In genomic region chr5:129593525-129593924, GRCh38 we compare ENCODE assay signal across 14 cellular contexts.
"Had no signal": no experiment of that assay in that cellular context is flagged by ENCODE, and none has a peak within 500 bp of the region (broad histone marks: within the 10 kb centered on the region; RNA-seq: fewer than 3 reads in every experiment).

No MANE protein-coding gene starts in this region.

- ATAC-seq: activated T-cell treated with anti-CD3 and anti-CD28 coated beads, Interleukin-2, amount 50 U/mL, for 72 hours; left cardiac atrium; naive thymus-derived CD4-positive, alpha-beta T cell had no signal

- H3K4me3 Mint-ChIP-seq: activated T-cell treated with anti-CD3 and anti-CD28 coated beads, Interleukin-2, amount 50 U/mL, for 72 hours; central memory CD8-positive, alpha-beta T cell; immature natural killer cell; naive thymus-derived CD4-positive, alpha-beta T cell; T-helper 2 cell treated with Interferon-gamma antibody and Interleukin-4, amounts not matched to agents 5 μg/mL and 100 μg/mL, for 36 hours had no signal

- H3K36me3 Mint-ChIP-seq: immature natural killer cell; naive thymus-derived CD4-positive, alpha-beta T cell had no signal

- H3K27me3 Mint-ChIP-seq: central memory CD8-positive, alpha-beta T cell; naive thymus-derived CD4-positive, alpha-beta T cell had no signal

- DNase-seq: activated CD4-positive, alpha-beta T cell treated with anti-CD3 and anti-CD28 coated beads for 1 hour; activated CD4-positive, alpha-beta T cell treated with anti-CD3 and anti-CD28 coated beads, Interleukin-2, amount 50 U/mL, for 48 hours; activated naive CD4-positive, alpha-beta T cell treated with Interleukin-2 at 50 U/mL for 16 hours; activated T-cell treated with anti-CD3 and anti-CD28 coated beads, Interleukin-2, amount 50 U/mL, for 72 hours; cortex of kidney; effector memory CD4-positive, alpha-beta T cell; glutamatergic neuron; immature natural killer cell; left cardiac atrium; naive thymus-derived CD4-positive, alpha-beta T cell; small intestine; thyroid gland had no signal

- H3K4me3 ChIP-seq: thyroid gland had no signal

- H3K9me3 Mint-ChIP-seq: central memory CD8-positive, alpha-beta T cell; naive thymus-derived CD4-positive, alpha-beta T cell; T-helper 2 cell treated with Interferon-gamma antibody and Interleukin-4, amounts not matched to agents 5 μg/mL and 100 μg/mL, for 36 hours had no signal

- H3K27ac Mint-ChIP-seq: activated T-cell treated with anti-CD3 and anti-CD28 coated beads, Interleukin-2, amount 50 U/mL, for 72 hours; immature natural killer cell; naive thymus-derived CD4-positive, alpha-beta T cell; T-helper 2 cell treated with Interferon-gamma antibody and Interleukin-4, amounts not matched to agents 5 μg/mL and 100 μg/mL, for 36 hours had no signal

- H3K4me1 Mint-ChIP-seq: central memory CD8-positive, alpha-beta T cell; immature natural killer cell; naive thymus-derived CD4-positive, alpha-beta T cell had no signal
